ENCODE assay signal across 1 cellular context in the genomic region with DNA sequence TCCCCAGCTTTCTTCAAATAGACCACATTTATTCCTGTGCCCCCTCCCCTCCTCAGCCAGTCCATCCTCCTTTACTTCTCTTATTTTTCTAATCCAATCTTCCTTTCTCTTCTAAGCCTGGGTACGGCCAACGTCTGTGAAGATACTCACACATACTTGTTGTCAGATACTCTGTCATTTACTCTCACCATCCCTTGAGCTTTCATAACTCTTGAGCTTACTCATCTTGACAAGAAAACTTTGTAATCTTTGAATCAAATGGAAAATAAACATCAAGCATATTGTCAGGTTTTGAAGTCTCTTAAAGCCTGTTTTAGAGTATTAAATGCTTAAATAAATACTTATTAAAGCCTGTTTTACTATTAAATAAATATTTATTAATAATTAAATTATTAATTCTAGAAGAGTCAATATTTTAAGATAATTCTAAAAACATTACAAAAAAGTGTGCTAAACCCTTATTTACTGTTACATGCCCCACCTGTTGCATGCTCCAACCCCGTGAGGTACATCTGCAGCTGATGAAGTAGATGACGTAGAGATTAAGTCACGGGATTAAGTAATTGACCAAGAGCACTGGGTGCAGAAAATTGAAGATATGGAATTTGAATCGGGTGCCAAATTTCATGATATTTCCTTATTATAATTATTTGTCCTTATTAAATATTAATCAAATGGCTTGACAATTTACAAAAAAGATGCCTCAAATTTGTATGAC.
TF ChIP-seq lines count a peak whose summit lies in the region.

No MANE protein-coding gene starts in this region.

TF ChIP-seq in GM23338, 12 proteins besides CTCF, POLR2A, EP300 and RAD21 (continued from another document):
- TF ChIP-seq, protein P1, sequence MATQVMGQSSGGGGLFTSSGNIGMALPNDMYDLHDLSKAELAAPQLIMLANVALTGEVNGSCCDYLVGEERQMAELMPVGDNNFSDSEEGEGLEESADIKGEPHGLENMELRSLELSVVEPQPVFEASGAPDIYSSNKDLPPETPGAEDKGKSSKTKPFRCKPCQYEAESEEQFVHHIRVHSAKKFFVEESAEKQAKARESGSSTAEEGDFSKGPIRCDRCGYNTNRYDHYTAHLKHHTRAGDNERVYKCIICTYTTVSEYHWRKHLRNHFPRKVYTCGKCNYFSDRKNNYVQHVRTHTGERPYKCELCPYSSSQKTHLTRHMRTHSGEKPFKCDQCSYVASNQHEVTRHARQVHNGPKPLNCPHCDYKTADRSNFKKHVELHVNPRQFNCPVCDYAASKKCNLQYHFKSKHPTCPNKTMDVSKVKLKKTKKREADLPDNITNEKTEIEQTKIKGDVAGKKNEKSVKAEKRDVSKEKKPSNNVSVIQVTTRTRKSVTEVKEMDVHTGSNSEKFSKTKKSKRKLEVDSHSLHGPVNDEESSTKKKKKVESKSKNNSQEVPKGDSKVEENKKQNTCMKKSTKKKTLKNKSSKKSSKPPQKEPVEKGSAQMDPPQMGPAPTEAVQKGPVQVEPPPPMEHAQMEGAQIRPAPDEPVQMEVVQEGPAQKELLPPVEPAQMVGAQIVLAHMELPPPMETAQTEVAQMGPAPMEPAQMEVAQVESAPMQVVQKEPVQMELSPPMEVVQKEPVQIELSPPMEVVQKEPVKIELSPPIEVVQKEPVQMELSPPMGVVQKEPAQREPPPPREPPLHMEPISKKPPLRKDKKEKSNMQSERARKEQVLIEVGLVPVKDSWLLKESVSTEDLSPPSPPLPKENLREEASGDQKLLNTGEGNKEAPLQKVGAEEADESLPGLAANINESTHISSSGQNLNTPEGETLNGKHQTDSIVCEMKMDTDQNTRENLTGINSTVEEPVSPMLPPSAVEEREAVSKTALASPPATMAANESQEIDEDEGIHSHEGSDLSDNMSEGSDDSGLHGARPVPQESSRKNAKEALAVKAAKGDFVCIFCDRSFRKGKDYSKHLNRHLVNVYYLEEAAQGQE (IDR thresholded peaks at IDR 0.05; ENCODE audit: unreplicated experiment), result no peak
- TF ChIP-seq JUNB (IDR thresholded peaks at IDR 0.05; ENCODE audit: unreplicated experiment) (no peak), EZH2 (IDR thresholded peaks at IDR 0.05; ENCODE audit: low read depth, unreplicated experiment) (no peak), STAT1 (IDR thresholded peaks at IDR 0.05; ENCODE audit: unreplicated experiment) (no peak), ZNF331 (CRISPR knock-in tag; IDR thresholded peaks at IDR 0.05; ENCODE audit: low read depth) (no peak)
- TF ChIP-seq, protein P2, sequence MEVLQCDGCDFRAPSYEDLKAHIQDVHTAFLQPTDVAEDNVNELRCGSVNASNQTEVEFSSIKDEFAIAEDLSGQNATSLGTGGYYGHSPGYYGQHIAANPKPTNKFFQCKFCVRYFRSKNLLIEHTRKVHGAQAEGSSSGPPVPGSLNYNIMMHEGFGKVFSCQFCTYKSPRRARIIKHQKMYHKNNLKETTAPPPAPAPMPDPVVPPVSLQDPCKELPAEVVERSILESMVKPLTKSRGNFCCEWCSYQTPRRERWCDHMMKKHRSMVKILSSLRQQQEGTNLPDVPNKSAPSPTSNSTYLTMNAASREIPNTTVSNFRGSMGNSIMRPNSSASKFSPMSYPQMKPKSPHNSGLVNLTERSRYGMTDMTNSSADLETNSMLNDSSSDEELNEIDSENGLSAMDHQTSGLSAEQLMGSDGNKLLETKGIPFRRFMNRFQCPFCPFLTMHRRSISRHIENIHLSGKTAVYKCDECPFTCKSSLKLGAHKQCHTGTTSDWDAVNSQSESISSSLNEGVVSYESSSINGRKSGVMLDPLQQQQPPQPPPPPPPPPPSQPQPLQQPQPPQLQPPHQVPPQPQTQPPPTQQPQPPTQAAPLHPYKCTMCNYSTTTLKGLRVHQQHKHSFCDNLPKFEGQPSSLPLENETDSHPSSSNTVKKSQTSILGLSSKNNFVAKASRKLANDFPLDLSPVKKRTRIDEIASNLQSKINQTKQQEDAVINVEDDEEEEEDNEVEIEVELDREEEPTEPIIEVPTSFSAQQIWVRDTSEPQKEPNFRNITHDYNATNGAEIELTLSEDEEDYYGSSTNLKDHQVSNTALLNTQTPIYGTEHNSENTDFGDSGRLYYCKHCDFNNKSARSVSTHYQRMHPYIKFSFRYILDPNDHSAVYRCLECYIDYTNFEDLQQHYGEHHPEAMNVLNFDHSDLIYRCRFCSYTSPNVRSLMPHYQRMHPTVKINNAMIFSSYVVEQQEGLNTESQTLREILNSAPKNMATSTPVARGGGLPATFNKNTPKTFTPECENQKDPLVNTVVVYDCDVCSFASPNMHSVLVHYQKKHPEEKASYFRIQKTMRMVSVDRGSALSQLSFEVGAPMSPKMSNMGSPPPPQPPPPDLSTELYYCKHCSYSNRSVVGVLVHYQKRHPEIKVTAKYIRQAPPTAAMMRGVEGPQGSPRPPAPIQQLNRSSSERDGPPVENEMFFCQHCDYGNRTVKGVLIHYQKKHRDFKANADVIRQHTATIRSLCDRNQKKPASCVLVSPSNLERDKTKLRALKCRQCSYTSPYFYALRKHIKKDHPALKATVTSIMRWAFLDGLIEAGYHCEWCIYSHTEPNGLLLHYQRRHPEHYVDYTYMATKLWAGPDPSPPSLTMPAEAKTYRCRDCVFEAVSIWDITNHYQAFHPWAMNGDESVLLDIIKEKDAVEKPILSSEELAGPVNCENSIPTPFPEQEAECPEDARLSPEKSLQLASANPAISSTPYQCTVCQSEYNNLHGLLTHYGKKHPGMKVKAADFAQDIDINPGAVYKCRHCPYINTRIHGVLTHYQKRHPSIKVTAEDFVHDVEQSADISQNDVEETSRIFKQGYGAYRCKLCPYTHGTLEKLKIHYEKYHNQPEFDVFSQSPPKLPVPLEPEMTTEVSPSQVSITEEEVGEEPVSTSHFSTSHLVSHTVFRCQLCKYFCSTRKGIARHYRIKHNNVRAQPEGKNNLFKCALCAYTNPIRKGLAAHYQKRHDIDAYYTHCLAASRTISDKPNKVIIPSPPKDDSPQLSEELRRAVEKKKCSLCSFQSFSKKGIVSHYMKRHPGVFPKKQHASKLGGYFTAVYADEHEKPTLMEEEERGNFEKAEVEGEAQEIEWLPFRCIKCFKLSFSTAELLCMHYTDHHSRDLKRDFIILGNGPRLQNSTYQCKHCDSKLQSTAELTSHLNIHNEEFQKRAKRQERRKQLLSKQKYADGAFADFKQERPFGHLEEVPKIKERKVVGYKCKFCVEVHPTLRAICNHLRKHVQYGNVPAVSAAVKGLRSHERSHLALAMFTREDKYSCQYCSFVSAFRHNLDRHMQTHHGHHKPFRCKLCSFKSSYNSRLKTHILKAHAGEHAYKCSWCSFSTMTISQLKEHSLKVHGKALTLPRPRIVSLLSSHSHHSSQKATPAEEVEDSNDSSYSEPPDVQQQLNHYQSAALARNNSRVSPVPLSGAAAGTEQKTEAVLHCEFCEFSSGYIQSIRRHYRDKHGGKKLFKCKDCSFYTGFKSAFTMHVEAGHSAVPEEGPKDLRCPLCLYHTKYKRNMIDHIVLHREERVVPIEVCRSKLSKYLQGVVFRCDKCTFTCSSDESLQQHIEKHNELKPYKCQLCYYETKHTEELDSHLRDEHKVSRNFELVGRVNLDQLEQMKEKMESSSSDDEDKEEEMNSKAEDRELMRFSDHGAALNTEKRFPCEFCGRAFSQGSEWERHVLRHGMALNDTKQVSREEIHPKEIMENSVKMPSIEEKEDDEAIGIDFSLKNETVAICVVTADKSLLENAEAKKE (CRISPR knock-in tag; IDR thresholded peaks at IDR 0.05), result no peak
- TF ChIP-seq, protein P3, sequence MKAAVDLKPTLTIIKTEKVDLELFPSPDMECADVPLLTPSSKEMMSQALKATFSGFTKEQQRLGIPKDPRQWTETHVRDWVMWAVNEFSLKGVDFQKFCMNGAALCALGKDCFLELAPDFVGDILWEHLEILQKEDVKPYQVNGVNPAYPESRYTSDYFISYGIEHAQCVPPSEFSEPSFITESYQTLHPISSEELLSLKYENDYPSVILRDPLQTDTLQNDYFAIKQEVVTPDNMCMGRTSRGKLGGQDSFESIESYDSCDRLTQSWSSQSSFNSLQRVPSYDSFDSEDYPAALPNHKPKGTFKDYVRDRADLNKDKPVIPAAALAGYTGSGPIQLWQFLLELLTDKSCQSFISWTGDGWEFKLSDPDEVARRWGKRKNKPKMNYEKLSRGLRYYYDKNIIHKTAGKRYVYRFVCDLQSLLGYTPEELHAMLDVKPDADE (IDR thresholded peaks at IDR 0.05), result no peak
TF ChIP-seq in GM23338: peak in this region for 0.
